Comparison of ENCODE assay signal across 1 cellular context in the genomic region with DNA sequence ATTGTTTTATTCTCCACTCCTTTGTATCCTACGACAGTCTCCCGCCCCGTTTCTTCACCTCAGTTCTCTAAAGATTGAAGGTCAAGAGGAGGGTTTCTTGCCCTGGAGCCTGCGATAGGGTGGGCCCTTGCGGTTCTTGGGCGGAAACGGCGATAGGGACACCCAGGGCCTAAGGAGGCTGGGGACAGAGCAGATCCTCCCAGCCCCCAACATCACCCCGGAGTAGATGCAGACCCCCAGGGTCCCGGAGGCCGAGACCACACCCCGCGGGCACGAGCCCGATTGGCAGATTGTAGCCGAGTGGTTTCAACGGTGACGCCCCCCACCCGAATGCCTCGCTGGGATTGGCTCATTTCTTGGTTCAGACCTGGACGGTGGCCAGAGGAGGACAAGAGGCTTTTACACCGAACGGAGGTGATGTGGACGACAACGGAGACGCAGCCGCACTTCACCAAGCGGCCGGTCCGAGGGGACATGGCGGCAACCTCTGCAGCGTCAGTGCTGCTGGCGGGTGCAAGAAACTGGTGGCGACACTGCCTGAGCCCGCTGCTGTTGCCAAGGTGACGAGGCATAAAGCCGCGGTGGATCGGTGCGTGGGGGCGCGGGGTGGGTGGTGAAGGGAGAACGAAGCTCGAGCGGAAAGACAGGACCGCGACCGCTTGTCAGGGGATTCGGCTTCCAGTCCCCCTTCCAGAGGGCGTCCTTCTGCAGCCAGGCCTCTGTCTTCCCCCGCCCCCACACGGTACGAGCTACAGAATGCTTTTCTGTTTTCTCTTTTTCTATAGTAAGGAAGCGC.
TF ChIP-seq lines count a peak whose summit lies in the region.

No MANE protein-coding gene starts in this region.

TF ChIP-seq in K562, 482 proteins besides CTCF, POLR2A, EP300 and RAD21 (continued from another document and continues in another):
- TF ChIP-seq, protein P1, sequence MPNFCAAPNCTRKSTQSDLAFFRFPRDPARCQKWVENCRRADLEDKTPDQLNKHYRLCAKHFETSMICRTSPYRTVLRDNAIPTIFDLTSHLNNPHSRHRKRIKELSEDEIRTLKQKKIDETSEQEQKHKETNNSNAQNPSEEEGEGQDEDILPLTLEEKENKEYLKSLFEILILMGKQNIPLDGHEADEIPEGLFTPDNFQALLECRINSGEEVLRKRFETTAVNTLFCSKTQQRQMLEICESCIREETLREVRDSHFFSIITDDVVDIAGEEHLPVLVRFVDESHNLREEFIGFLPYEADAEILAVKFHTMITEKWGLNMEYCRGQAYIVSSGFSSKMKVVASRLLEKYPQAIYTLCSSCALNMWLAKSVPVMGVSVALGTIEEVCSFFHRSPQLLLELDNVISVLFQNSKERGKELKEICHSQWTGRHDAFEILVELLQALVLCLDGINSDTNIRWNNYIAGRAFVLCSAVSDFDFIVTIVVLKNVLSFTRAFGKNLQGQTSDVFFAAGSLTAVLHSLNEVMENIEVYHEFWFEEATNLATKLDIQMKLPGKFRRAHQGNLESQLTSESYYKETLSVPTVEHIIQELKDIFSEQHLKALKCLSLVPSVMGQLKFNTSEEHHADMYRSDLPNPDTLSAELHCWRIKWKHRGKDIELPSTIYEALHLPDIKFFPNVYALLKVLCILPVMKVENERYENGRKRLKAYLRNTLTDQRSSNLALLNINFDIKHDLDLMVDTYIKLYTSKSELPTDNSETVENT (CRISPR knock-in tag; IDR thresholded peaks at IDR 0.05), result no peak
- TF ChIP-seq, protein P2, sequence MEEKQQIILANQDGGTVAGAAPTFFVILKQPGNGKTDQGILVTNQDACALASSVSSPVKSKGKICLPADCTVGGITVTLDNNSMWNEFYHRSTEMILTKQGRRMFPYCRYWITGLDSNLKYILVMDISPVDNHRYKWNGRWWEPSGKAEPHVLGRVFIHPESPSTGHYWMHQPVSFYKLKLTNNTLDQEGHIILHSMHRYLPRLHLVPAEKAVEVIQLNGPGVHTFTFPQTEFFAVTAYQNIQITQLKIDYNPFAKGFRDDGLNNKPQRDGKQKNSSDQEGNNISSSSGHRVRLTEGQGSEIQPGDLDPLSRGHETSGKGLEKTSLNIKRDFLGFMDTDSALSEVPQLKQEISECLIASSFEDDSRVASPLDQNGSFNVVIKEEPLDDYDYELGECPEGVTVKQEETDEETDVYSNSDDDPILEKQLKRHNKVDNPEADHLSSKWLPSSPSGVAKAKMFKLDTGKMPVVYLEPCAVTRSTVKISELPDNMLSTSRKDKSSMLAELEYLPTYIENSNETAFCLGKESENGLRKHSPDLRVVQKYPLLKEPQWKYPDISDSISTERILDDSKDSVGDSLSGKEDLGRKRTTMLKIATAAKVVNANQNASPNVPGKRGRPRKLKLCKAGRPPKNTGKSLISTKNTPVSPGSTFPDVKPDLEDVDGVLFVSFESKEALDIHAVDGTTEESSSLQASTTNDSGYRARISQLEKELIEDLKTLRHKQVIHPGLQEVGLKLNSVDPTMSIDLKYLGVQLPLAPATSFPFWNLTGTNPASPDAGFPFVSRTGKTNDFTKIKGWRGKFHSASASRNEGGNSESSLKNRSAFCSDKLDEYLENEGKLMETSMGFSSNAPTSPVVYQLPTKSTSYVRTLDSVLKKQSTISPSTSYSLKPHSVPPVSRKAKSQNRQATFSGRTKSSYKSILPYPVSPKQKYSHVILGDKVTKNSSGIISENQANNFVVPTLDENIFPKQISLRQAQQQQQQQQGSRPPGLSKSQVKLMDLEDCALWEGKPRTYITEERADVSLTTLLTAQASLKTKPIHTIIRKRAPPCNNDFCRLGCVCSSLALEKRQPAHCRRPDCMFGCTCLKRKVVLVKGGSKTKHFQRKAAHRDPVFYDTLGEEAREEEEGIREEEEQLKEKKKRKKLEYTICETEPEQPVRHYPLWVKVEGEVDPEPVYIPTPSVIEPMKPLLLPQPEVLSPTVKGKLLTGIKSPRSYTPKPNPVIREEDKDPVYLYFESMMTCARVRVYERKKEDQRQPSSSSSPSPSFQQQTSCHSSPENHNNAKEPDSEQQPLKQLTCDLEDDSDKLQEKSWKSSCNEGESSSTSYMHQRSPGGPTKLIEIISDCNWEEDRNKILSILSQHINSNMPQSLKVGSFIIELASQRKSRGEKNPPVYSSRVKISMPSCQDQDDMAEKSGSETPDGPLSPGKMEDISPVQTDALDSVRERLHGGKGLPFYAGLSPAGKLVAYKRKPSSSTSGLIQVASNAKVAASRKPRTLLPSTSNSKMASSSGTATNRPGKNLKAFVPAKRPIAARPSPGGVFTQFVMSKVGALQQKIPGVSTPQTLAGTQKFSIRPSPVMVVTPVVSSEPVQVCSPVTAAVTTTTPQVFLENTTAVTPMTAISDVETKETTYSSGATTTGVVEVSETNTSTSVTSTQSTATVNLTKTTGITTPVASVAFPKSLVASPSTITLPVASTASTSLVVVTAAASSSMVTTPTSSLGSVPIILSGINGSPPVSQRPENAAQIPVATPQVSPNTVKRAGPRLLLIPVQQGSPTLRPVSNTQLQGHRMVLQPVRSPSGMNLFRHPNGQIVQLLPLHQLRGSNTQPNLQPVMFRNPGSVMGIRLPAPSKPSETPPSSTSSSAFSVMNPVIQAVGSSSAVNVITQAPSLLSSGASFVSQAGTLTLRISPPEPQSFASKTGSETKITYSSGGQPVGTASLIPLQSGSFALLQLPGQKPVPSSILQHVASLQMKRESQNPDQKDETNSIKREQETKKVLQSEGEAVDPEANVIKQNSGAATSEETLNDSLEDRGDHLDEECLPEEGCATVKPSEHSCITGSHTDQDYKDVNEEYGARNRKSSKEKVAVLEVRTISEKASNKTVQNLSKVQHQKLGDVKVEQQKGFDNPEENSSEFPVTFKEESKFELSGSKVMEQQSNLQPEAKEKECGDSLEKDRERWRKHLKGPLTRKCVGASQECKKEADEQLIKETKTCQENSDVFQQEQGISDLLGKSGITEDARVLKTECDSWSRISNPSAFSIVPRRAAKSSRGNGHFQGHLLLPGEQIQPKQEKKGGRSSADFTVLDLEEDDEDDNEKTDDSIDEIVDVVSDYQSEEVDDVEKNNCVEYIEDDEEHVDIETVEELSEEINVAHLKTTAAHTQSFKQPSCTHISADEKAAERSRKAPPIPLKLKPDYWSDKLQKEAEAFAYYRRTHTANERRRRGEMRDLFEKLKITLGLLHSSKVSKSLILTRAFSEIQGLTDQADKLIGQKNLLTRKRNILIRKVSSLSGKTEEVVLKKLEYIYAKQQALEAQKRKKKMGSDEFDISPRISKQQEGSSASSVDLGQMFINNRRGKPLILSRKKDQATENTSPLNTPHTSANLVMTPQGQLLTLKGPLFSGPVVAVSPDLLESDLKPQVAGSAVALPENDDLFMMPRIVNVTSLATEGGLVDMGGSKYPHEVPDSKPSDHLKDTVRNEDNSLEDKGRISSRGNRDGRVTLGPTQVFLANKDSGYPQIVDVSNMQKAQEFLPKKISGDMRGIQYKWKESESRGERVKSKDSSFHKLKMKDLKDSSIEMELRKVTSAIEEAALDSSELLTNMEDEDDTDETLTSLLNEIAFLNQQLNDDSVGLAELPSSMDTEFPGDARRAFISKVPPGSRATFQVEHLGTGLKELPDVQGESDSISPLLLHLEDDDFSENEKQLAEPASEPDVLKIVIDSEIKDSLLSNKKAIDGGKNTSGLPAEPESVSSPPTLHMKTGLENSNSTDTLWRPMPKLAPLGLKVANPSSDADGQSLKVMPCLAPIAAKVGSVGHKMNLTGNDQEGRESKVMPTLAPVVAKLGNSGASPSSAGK (IDR thresholded peaks at IDR 0.05), result no peak; the same call in 1 of the 2 replicates
- TF ChIP-seq RB1 (IDR thresholded peaks at IDR 0.05; ENCODE audit: low read depth) (peak; percentile 70), NR1H2 (CRISPR knock-in tag; IDR thresholded peaks at IDR 0.05) (0 out of 2 replicates have a peak, but pooled peaks have one; percentile 70), TARDBP (IDR thresholded peaks at IDR 0.05) (peak; percentile 87), HNRNPLL (IDR thresholded peaks at IDR 0.05; ENCODE audit: low read depth, low read length, poor library complexity, severe bottlenecking) (peak; percentile 75), ZNF589 (CRISPR knock-in tag; IDR thresholded peaks at IDR 0.05; ENCODE audit: low read depth) (0 out of 2 replicates have a peak, but pooled peaks have one; percentile 46), HCFC1 (IDR thresholded peaks at IDR 0.05; ENCODE audit: low read depth, low read length) (peak; percentile 67; the same call in 1 of the 2 replicates), PHF20 (IDR thresholded peaks at IDR 0.05; ENCODE audit: partially characterized antibody) (peak; percentile 73), HNRNPL (IDR thresholded peaks at IDR 0.05; ENCODE audit: low read depth, low read length) (no peak), ZNF644 (tag; IDR thresholded peaks at IDR 0.05; ENCODE audit: low read depth) (no peak), HMG20A (CRISPR knock-in tag; conservative IDR thresholded peaks at IDR 0.05) (no peak), RFX1 (IDR thresholded peaks at IDR 0.05) (peak; percentile 83), POLR2B (IDR thresholded peaks at IDR 0.05; ENCODE audit: low read depth, partially characterized antibody) (peak; percentile 95), FOXM1 (IDR thresholded peaks at IDR 0.05; ENCODE audit: low read depth) (peak; percentile 51; the same call in 1 of the 2 replicates), FOXM1 (CRISPR knock-in tag; IDR thresholded peaks at IDR 0.05; ENCODE audit: low read depth) (0 out of 2 replicates have a peak, but pooled peaks have one; percentile 29), POLR2AphosphoS5 (IDR thresholded peaks at IDR 0.05; ENCODE audit: control insufficient read depth, insufficient read depth, low read depth, low read length) (peak; percentile 83), NCOA1 (IDR thresholded peaks at IDR 0.05; ENCODE audit: low read depth) (peak; percentile 68; the same call in 1 of the 2 replicates), RUNX1 (IDR thresholded peaks at IDR 0.05; ENCODE audit: low read depth) (no peak), SMAD1 (IDR thresholded peaks at IDR 0.05; ENCODE audit: low read depth, low read length, partially characterized antibody) (peak; percentile 50), MLLT1 (IDR thresholded peaks at IDR 0.05) (peak; percentile 70 to 81; a peak in 2 of 4 replicates), POLR2H (tag; IDR thresholded peaks at IDR 0.05; ENCODE audit: low read depth) (peak; percentile 87), ZNF23 (CRISPR knock-in tag; IDR thresholded peaks at IDR 0.05) (no peak), ELK1 (CRISPR knock-in tag; IDR thresholded peaks at IDR 0.05) (no peak), RBFOX2 (IDR thresholded peaks at IDR 0.05; ENCODE audit: low read depth, low read length) (peak; percentile 99), GTF2B (IDR thresholded peaks at IDR 0.05; ENCODE audit: extremely low read depth, insufficient read length) (no peak), NEUROD1 (IDR thresholded peaks at IDR 0.05; ENCODE audit: borderline replicate concordance, low read depth, low read length, partially characterized antibody) (peak; percentile 31), BRD9 (IDR thresholded peaks at IDR 0.05; ENCODE audit: low read depth, partially characterized antibody) (peak; percentile 62), SMARCA5 (IDR thresholded peaks at IDR 0.05) (0 out of 2 replicates have a peak, but pooled peaks have one; percentile 30), CXXC5 (CRISPR knock-in tag; IDR thresholded peaks at IDR 0.05) (peak; percentile 85), NRF1 (conservative IDR thresholded peaks at IDR 0.05 in 1 of 2, IDR thresholded peaks at IDR 0.05 in 1 of 2) (peak; percentile 76 to 83), ZNF696 (CRISPR knock-in tag; conservative IDR thresholded peaks at IDR 0.05) (no peak), TCF3 (CRISPR knock-in tag; IDR thresholded peaks at IDR 0.05) (peak; percentile 51; the same call in 1 of the 2 replicates), CEBPB (tag; IDR thresholded peaks at IDR 0.05) (0 out of 2 replicates have a peak, but pooled peaks have one; percentile 11)
- TF ChIP-seq, protein P3, sequence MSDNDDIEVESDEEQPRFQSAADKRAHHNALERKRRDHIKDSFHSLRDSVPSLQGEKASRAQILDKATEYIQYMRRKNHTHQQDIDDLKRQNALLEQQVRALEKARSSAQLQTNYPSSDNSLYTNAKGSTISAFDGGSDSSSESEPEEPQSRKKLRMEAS (CRISPR knock-in tag; IDR thresholded peaks at IDR 0.05), result peak; percentile 78; the same call in 1 of the 2 replicates
- TF ChIP-seq, protein P4, sequence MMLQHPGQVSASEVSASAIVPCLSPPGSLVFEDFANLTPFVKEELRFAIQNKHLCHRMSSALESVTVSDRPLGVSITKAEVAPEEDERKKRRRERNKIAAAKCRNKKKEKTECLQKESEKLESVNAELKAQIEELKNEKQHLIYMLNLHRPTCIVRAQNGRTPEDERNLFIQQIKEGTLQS (IDR thresholded peaks at IDR 0.05), result peak; percentile 45; the same call in 1 of the 2 replicates
- TF ChIP-seq, protein P4 (CRISPR knock-in tag; conservative IDR thresholded peaks at IDR 0.05), result no peak
